22 cellular contexts compared by ENCODE assay signal in genomic region chr22:19916006-19916405, GRCh38.
"Had no signal": no experiment of that assay in that cellular context is flagged by ENCODE, and none has a peak within 500 bp of the region (broad histone marks: within the 10 kb centered on the region; RNA-seq: fewer than 3 reads in every experiment).

No MANE protein-coding gene starts in this region.

- H3K4me3 ChIP-seq: coronary artery, dorsolateral prefrontal cortex, esophagus squamous epithelium, left ventricle myocardium inferior, lung, ovary, testis, tibial nerve, upper lobe of right lung, vagina had no signal

- H3K9me3 Mint-ChIP-seq: effector memory CD8-positive, alpha-beta T cell; immature natural killer cell; nephron; stimulated activated memory B cell treated with anti-CD40 and anti-IgM and Interleukin-4, amounts not matched to agents 10 μg/mL and 1 μg/mL and 100 μg/mL, for 72 hours; stimulated activated naive CD8-positive, alpha-beta T cell treated with anti-CD3 and anti-CD28 coated beads, Interleukin-15, Interleukin-2, amounts not matched to agents 100 ng/mL and 50 ng/mL, for 24 hours had no signal

- H3K9me3 ChIP-seq: esophagus squamous epithelium, left ventricle myocardium inferior, neutrophil, ovary, testis, tibial nerve, upper lobe of right lung, vagina had no signal

- DNase-seq: dorsolateral prefrontal cortex; effector memory CD8-positive, alpha-beta T cell; esophagus squamous epithelium; foreskin fibroblast; immature natural killer cell; left ventricle myocardium inferior; mesendoderm; naive B cell; ovary; right cardiac atrium; stimulated activated CD4-positive, alpha-beta T cell treated with anti-CD3 and anti-CD28 coated beads, Interleukin-4, amount 100 ng/mL, for 24 hours; testis; upper lobe of right lung had no signal

- H3K27me3 ChIP-seq: dorsolateral prefrontal cortex, esophagus squamous epithelium, neutrophil, ovary, testis, tibial nerve, upper lobe of right lung, vagina had no signal

- H3K27ac Mint-ChIP-seq: effector memory CD8-positive, alpha-beta T cell; naive B cell; nephron; stimulated activated memory B cell treated with anti-CD40 and anti-IgM and Interleukin-4, amounts not matched to agents 10 μg/mL and 1 μg/mL and 100 μg/mL, for 72 hours; stimulated activated naive CD8-positive, alpha-beta T cell treated with anti-CD3 and anti-CD28 coated beads, Interleukin-15, Interleukin-2, amounts not matched to agents 100 ng/mL and 50 ng/mL, for 24 hours had no signal

- H3K27me3 Mint-ChIP-seq: effector memory CD8-positive, alpha-beta T cell; naive B cell; stimulated activated memory B cell treated with anti-CD40 and anti-IgM and Interleukin-4, amounts not matched to agents 10 μg/mL and 1 μg/mL and 100 μg/mL, for 72 hours; stimulated activated naive CD8-positive, alpha-beta T cell treated with anti-CD3 and anti-CD28 coated beads, Interleukin-15, Interleukin-2, amounts not matched to agents 100 ng/mL and 50 ng/mL, for 24 hours had no signal

- H3K4me1 Mint-ChIP-seq: immature natural killer cell; naive B cell; stimulated activated memory B cell treated with anti-CD40 and anti-IgM and Interleukin-4, amounts not matched to agents 10 μg/mL and 1 μg/mL and 100 μg/mL, for 72 hours had no signal

- H3K27ac ChIP-seq: coronary artery, epithelial cell of prostate, esophagus squamous epithelium, left ventricle myocardium inferior, neutrophil, ovary, testis, tibial nerve, upper lobe of right lung, vagina had no signal

- H3K36me3 ChIP-seq: ovary had no signal

- H3K4me1 ChIP-seq: left ventricle myocardium inferior, tibial nerve, upper lobe of right lung, vagina had no signal

- ATAC-seq: effector memory CD8-positive, alpha-beta T cell; right cardiac atrium; stimulated activated memory B cell treated with anti-CD40 and anti-IgM and Interleukin-4, amounts not matched to agents 10 μg/mL and 1 μg/mL and 100 μg/mL, for 72 hours; upper lobe of right lung had no signal

- H3K4me3 Mint-ChIP-seq: effector memory CD8-positive, alpha-beta T cell; immature natural killer cell; naive B cell; nephron; stimulated activated memory B cell treated with anti-CD40 and anti-IgM and Interleukin-4, amounts not matched to agents 10 μg/mL and 1 μg/mL and 100 μg/mL, for 72 hours; stimulated activated naive CD8-positive, alpha-beta T cell treated with anti-CD3 and anti-CD28 coated beads, Interleukin-15, Interleukin-2, amounts not matched to agents 100 ng/mL and 50 ng/mL, for 24 hours had no signal
